1 cellular context compared by ENCODE assay signal in the genomic region with DNA sequence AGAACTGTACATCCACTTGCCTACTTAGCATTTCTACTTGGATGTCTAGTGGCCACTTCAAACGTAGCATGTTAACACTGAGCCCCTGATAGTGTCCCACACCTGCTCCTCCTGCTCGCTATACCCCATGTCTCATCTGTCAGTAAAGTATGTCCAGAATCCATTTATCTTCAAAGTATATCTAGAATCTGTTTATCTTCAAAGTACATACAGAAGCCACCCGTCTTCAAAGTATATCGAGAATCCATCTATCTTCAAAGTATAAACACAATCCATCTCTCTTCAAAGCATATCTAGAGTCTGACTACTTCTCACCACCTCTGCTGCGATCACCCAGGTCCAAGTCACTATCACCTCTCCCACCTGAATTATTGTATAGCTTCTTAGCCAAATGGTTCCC.
A peak's percentile ranks its signal among the peaks of the same experiment; 100 is the strongest.
TF ChIP-seq lines count a peak whose summit lies in the region.

No MANE protein-coding gene starts in this region.

TF ChIP-seq in K562, 482 proteins besides CTCF, POLR2A, EP300 and RAD21 (continued from another document and continues in another):
- TF ChIP-seq, protein P1, sequence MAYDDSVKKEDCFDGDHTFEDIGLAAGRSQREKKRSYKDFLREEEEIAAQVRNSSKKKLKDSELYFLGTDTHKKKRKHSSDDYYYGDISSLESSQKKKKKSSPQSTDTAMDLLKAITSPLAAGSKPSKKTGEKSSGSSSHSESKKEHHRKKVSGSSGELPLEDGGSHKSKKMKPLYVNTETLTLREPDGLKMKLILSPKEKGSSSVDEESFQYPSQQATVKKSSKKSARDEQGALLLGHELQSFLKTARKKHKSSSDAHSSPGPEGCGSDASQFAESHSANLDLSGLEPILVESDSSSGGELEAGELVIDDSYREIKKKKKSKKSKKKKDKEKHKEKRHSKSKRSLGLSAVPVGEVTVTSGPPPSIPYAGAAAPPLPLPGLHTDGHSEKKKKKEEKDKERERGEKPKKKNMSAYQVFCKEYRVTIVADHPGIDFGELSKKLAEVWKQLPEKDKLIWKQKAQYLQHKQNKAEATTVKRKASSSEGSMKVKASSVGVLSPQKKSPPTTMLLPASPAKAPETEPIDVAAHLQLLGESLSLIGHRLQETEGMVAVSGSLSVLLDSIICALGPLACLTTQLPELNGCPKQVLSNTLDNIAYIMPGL (CRISPR knock-in tag; IDR thresholded peaks at IDR 0.05) = no peak
- TF ChIP-seq, protein P2, sequence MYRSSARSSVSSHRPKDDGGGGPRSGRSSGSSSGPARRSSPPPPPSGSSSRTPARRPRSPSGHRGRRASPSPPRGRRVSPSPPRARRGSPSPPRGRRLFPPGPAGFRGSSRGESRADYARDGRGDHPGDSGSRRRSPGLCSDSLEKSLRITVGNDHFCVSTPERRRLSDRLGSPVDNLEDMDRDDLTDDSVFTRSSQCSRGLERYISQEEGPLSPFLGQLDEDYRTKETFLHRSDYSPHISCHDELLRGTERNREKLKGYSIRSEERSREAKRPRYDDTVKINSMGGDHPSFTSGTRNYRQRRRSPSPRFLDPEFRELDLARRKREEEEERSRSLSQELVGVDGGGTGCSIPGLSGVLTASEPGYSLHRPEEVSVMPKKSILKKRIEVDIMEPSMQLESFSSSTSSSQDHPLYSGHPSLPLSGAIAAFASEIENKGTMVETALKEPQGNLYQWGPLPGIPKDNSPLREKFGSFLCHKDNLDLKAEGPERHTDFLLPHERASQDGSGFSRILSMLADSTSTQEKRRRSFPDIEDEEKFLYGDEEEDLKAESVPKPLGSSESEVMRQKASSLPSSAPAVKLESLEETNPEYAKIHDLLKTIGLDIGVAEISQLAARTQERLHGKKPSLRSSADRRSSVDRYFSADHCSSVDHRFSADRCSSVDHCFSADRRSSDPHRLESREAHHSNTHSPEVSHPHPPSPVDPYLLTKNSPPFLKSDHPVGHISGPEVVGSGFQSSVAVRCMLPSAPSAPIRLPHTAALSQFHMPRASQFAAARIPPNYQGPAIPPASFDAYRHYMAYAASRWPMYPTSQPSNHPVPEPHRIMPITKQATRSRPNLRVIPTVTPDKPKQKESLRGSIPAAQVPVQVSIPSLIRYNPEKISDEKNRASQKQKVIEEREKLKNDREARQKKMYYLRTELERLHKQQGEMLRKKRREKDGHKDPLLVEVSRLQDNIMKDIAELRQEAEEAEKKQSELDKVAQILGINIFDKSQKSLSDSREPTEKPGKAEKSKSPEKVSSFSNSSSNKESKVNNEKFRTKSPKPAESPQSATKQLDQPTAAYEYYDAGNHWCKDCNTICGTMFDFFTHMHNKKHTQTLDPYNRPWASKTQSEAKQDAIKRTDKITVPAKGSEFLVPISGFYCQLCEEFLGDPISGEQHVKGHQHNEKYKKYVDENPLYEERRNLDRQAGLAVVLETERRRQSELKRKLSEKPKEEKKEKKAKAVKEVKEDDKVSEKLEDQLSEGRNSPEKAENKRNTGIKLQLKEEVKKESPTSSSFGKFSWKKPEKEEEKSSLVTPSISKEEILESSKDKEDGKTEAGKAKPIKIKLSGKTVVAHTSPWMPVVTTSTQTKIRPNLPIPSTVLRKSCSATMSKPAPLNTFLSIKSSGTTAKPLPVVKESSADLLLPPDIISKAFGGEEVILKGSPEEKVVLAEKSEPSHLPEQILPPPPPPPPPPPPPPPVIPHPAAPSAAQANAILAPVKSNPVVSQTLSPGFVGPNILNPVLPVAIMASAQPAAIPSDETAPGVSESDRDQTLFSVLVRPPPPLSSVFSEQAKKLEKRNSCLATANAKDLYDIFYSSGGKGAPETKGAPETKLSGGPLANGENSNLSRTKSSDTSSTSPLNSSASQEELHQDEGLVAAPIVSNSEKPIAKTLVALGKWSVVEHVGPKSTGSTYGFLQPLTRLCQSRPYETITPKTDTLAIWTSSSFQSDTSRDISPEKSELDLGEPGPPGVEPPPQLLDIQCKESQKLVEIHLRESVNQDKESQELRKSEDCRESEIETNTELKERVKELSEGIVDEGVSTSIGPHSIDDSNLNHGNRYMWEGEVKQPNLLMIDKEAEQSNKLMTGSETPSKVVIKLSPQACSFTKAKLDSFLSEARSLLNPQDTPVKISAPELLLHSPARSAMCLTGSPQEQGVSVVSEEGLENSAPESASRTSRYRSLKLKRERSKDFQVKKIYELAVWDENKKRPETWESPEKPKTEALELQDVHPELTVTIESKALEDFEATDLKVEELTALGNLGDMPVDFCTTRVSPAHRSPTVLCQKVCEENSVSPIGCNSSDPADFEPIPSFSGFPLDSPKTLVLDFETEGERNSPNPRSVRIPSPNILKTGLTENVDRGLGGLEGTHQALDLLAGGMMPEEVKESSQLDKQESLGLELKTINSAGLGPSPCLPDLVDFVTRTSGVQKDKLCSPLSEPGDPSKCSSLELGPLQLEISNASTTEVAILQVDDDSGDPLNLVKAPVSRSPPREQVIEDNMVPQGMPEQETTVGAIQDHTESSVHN (IDR thresholded peaks at IDR 0.05; ENCODE audit: borderline replicate concordance in 1 of 2, low read depth in 1 of 2) = no peak
- TF ChIP-seq, protein P3, sequence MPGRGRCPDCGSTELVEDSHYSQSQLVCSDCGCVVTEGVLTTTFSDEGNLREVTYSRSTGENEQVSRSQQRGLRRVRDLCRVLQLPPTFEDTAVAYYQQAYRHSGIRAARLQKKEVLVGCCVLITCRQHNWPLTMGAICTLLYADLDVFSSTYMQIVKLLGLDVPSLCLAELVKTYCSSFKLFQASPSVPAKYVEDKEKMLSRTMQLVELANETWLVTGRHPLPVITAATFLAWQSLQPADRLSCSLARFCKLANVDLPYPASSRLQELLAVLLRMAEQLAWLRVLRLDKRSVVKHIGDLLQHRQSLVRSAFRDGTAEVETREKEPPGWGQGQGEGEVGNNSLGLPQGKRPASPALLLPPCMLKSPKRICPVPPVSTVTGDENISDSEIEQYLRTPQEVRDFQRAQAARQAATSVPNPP (IDR thresholded peaks at IDR 0.05; ENCODE audit: borderline replicate concordance, insufficient read depth, insufficient read length) = no peak
- no peak for TF ChIP-seq ELF4 (CRISPR knock-in tag; IDR thresholded peaks at IDR 0.05)
- TF ChIP-seq JUNB (CRISPR knock-in tag; conservative IDR thresholded peaks at IDR 0.05) = no peak
- no peak for TF ChIP-seq CXXC5 (CRISPR knock-in tag; IDR thresholded peaks at IDR 0.05)
- TF ChIP-seq PBX2 (CRISPR knock-in tag; IDR thresholded peaks at IDR 0.05; ENCODE audit: low read depth) = no peak
- TF ChIP-seq PBX2 (tag; conservative IDR thresholded peaks at IDR 0.05; ENCODE audit: low read depth) = peak; percentile 49; the same call in 1 of the 2 replicates
- no peak for TF ChIP-seq HEY1 (CRISPR knock-in tag; IDR thresholded peaks at IDR 0.05; ENCODE audit: borderline replicate concordance)
- no peak for TF ChIP-seq SMAD2 (IDR thresholded peaks at IDR 0.05; ENCODE audit: low read depth, low read length)
- TF ChIP-seq POLR2B (IDR thresholded peaks at IDR 0.05; ENCODE audit: low read depth, partially characterized antibody) = no peak
- no peak for TF ChIP-seq ESRRB (CRISPR knock-in tag; IDR thresholded peaks at IDR 0.05; ENCODE audit: borderline replicate concordance)
- 0 out of 2 replicates have a peak, but pooled peaks have one; percentile 36 for TF ChIP-seq CBFA2T2 (conservative IDR thresholded peaks at IDR 0.05)
- no peak for TF ChIP-seq PTBP1 (IDR thresholded peaks at IDR 0.05; ENCODE audit: low read depth, low read length)
- no peak for TF ChIP-seq ZNF407 (IDR thresholded peaks at IDR 0.05; ENCODE audit: low read depth)
- TF ChIP-seq MAFG (tag; conservative IDR thresholded peaks at IDR 0.05) = no peak
- no peak for TF ChIP-seq KLF16 (IDR thresholded peaks at IDR 0.05)
- TF ChIP-seq GABPB1 (CRISPR knock-in tag; IDR thresholded peaks at IDR 0.05) = no peak
- no peak for TF ChIP-seq SMARCC2 (IDR thresholded peaks at IDR 0.05; ENCODE audit: low read depth)
- TF ChIP-seq RUNX1 (IDR thresholded peaks at IDR 0.05; ENCODE audit: low read depth) = no peak
- no peak for TF ChIP-seq ZNF586 (CRISPR knock-in tag; conservative IDR thresholded peaks at IDR 0.05)
- TF ChIP-seq SIN3B (IDR thresholded peaks at IDR 0.05; ENCODE audit: low read depth) = no peak
- peak; percentile 58 for TF ChIP-seq CBFA2T3 (IDR thresholded peaks at IDR 0.05)
- no peak for TF ChIP-seq USF2 (CRISPR knock-in tag; IDR thresholded peaks at IDR 0.05)
- TF ChIP-seq ETV6 (IDR thresholded peaks at IDR 0.05; ENCODE audit: borderline replicate concordance in 1 of 2, low read depth in 2 of 2, low read length in 1 of 2) = no peak
- no peak for TF ChIP-seq ETV6 (CRISPR knock-in tag; IDR thresholded peaks at IDR 0.05; ENCODE audit: borderline replicate concordance)
- TF ChIP-seq, protein P4, sequence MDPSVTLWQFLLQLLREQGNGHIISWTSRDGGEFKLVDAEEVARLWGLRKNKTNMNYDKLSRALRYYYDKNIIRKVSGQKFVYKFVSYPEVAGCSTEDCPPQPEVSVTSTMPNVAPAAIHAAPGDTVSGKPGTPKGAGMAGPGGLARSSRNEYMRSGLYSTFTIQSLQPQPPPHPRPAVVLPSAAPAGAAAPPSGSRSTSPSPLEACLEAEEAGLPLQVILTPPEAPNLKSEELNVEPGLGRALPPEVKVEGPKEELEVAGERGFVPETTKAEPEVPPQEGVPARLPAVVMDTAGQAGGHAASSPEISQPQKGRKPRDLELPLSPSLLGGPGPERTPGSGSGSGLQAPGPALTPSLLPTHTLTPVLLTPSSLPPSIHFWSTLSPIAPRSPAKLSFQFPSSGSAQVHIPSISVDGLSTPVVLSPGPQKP (CRISPR knock-in tag; IDR thresholded peaks at IDR 0.05) = no peak
- no peak for TF ChIP-seq L3MBTL2 (IDR thresholded peaks at IDR 0.05)
- no peak for TF ChIP-seq MAZ (CRISPR knock-in tag; conservative IDR thresholded peaks at IDR 0.05 in 1 of 2, IDR thresholded peaks at IDR 0.05 in 1 of 2)
- 0 out of 2 replicates have a peak, but pooled peaks have one; percentile 31 for TF ChIP-seq DPF2 (IDR thresholded peaks at IDR 0.05)
